Comparison of ENCODE assay signal across 22 cellular contexts in the genomic region with DNA sequence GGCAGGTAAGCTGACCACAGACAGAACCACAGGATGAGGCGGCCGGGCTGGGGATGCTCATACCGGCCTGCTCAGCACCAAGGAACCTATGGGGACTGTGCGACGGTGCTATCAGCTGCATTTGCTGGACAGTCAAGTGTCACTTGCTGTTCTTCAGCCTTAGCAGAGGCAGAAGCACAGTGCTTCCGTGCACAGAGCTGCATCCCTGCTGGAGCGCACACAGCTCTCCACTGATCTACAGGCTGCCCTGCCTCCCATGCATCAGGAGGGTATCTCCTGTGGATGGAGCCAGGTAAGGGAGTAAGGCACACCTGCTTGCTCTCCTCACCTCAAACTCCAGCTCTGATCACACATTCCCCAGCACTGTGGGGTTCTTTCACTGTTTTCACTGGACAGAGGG.
DNase-seq lines count a peak whose midpoint lies in the region; ATAC-seq and TF ChIP-seq lines count a peak whose summit lies in the region.
"Had no signal": no experiment of that assay in that cellular context is flagged by ENCODE, and none has a peak within 500 bp of the region (broad histone marks: within the 10 kb centered on the region; RNA-seq: fewer than 3 reads in every experiment).

No MANE protein-coding gene starts in this region.

- H3K23me2 ChIP-seq in H9 (ENCODE audit: insufficient read length, low read depth, low read length, poor library complexity, severe bottlenecking) = no peaks in the 10 kb centered on the region

- no peak overlapping the region for H2AFZ ChIP-seq in neural progenitor cell (replicated peaks)
- no peak overlapping the region for H2AFZ ChIP-seq in H9 (ENCODE audit: low read length)

- 79 to 83% methylated on average over 7 of the region's 7 CpGs for WGBS in heart right ventricle, 2 donors
- 90 to 92% (median 91%) methylated on average over 7 of the region's 7 CpGs; no CpG with 5 or more reads in 1 of the 5 donors for WGBS in stomach, 5 donors
- WGBS in H9 (ENCODE audit: extremely low coverage, insufficient read length, low lambda C conversion rate) = no CpG with 5 or more reads among the region's 7 CpGs

- H2BK12ac ChIP-seq in H9 (ENCODE audit: insufficient read length, low read depth, low read length) = no peak overlapping the region

- DNase-seq in heart right ventricle = no peak
- DNase-seq in Right ventricle myocardium superior = no peak
- no peak for DNase-seq in coronary artery (ENCODE audit: low spot score)
- no peak for DNase-seq in neural progenitor cell (ENCODE audit: low spot score)
- DNase-seq in stomach = no peak
- no peak for DNase-seq in H9
- DNase-seq in stimulated activated CD4-positive, alpha-beta T cell treated with anti-CD3 and anti-CD28 coated beads, Interleukin-4, amount 100 ng/mL, for 1 hour = no peak
- DNase-seq: 8988T; activated CD4-positive, alpha-beta T cell treated with anti-CD3 and anti-CD28 coated beads, Interleukin-2, amount 10 ng/mL, durations not matched to agents 7 days and 5 days; activated naive CD4-positive, alpha-beta T cell treated with Interleukin-2 at 50 U/mL for 16 hours; activated T-cell treated with anti-CD3 and anti-CD28 coated beads, Interleukin-2, amount 50 U/mL, for 72 hours; adrenal gland; AML-193; CD8-positive, alpha-beta memory T cell; islet precursor cell; NCI-H524 treated with DMSO at 0.1 percent for 48 hours; NK-92 treated with Interleukin-12 subunit alpha and Interleukin-12 subunit beta, amount 100 ng/mL, for 24 hours; nucleus accumbens; Peyer's patch; stimulated activated CD4-positive, alpha-beta T cell treated with anti-CD3 and anti-CD28 coated beads, Interleukin-15, amount 100 ng/mL, for 24 hours; upper lobe of left lung had no signal

- peaks cover 3% of the 10 kb centered on the region for H3K9me3 Mint-ChIP-seq in neural progenitor cell
- H3K9me3 Mint-ChIP-seq in H9 = peaks cover 5 to 9% of the 10 kb centered on the region in 2 experiments; a peak in 3 of 5 replicates
- H3K9me3 Mint-ChIP-seq: activated CD4-positive, alpha-beta T cell treated with anti-CD3 and anti-CD28 coated beads, Interleukin-2, amount 10 ng/mL, durations not matched to agents 7 days and 5 days; CD8-positive, alpha-beta memory T cell had no signal

- H4K8ac ChIP-seq in H9 (replicated peaks; ENCODE audit: insufficient read length, low read depth, low read length) = no peak overlapping the region

- H3K9ac ChIP-seq in neural progenitor cell (no peak overlapping the region), H9 (ENCODE audit: extremely low read depth, insufficient read length, low read length) (no peak overlapping the region)

- H3K36me3 Mint-ChIP-seq in neural progenitor cell = peaks cover 5% of the 10 kb centered on the region
- peaks cover 2 to 15% (median 7%) of the 10 kb centered on the region in 3 experiments; a peak in 5 of 7 replicates for H3K36me3 Mint-ChIP-seq in H9 (ENCODE audit: insufficient read depth in 1 of 3, low read depth in 3 of 3)
- H3K36me3 Mint-ChIP-seq: CD8-positive, alpha-beta memory T cell had no signal

- H4K5ac ChIP-seq in H9 (ENCODE audit: insufficient read length, low read depth, low read length) = no peak overlapping the region

- no peak overlapping the region for H3K18ac ChIP-seq in H9 (ENCODE audit: insufficient read length, low read depth, low read length)

- no peak overlapping the region for H2BK15ac ChIP-seq in H9 (ENCODE audit: low read depth, low read length)

- no peak overlapping the region for H2BK5ac ChIP-seq in H9 (ENCODE audit: insufficient read length, low read length)

- H3K27ac ChIP-seq in heart right ventricle (peak overlapping the region in 9 of 10 donors; percentile 53 to 86 (median 67)), coronary artery (peak overlapping the region; percentile 11 to 80), neural progenitor cell (no peak overlapping the region), stomach (peak overlapping the region; percentile 38 to 89 (median 83)), H9 (ENCODE audit: insufficient read length, low read depth, low read length) (no peak overlapping the region)

- no peak overlapping the region for H3T11ph ChIP-seq in H9 (ENCODE audit: low read length)

- H3K4me3 ChIP-seq in heart right ventricle (no peak overlapping the region), coronary artery (peak overlapping the region; percentile 13), neural progenitor cell (no peak overlapping the region), stomach (no peak overlapping the region)
- H3K4me3 ChIP-seq: adrenal gland, Peyer's patch, upper lobe of left lung had no signal

- H3F3A ChIP-seq in neural progenitor cell (ENCODE audit: low read depth) = peaks cover 46% of the 10 kb centered on the region

- H3K79me1 ChIP-seq in H9 (ENCODE audit: insufficient read depth, low read depth, low read length, poor library complexity, severe bottlenecking) = no peaks in the 10 kb centered on the region

- H4K91ac ChIP-seq in H9 (ENCODE audit: insufficient read length, low read depth, low read length) = no peak overlapping the region

- H3K4ac ChIP-seq in H9 (ENCODE audit: low read depth, low read length) = no peak overlapping the region

- H3K4me1 Mint-ChIP-seq in neural progenitor cell (peaks cover 67% of the 10 kb centered on the region), H9 (peaks cover 45 to 49% of the 10 kb centered on the region in 2 experiments)
- H3K4me1 Mint-ChIP-seq: activated CD4-positive, alpha-beta T cell treated with anti-CD3 and anti-CD28 coated beads, Interleukin-2, amount 10 ng/mL, durations not matched to agents 7 days and 5 days; CD8-positive, alpha-beta memory T cell had no signal

- H3K79me2 ChIP-seq in neural progenitor cell (ENCODE audit: low read depth) (peaks cover 12% of the 10 kb centered on the region), H9 (ENCODE audit: insufficient read depth, low read length) (no peaks in the 10 kb centered on the region)

- no peak overlapping the region for H3K14ac ChIP-seq in H9 (ENCODE audit: insufficient read depth, low read length)

- H3K36me3 ChIP-seq in heart right ventricle (no peaks in the 10 kb centered on the region), neural progenitor cell (no peaks in the 10 kb centered on the region), stomach (no peaks in the 10 kb centered on the region)
- H3K36me3 ChIP-seq: adrenal gland, Peyer's patch, upper lobe of left lung had no signal

- H3K23ac ChIP-seq in H9 (ENCODE audit: insufficient read length, low read depth, low read length) = no peak overlapping the region

- peaks cover 26 to 81% (median 62%) of the 10 kb centered on the region in 9 donors for H3K4me1 ChIP-seq in heart right ventricle
- peaks cover 45% of the 10 kb centered on the region for H3K4me1 ChIP-seq in neural progenitor cell
- peaks cover 83 to 100% (median 93%) of the 10 kb centered on the region in 4 donors for H3K4me1 ChIP-seq in stomach
- peaks cover 11% of the 10 kb centered on the region; the same call in 1 of the 2 replicates for H3K4me1 ChIP-seq in H9 (ENCODE audit: insufficient read depth, low read length)

- H3K27me3 ChIP-seq in heart right ventricle (no peaks in the 10 kb centered on the region), neural progenitor cell (peaks cover 21% of the 10 kb centered on the region), stomach (no peaks in the 10 kb centered on the region), H9 (ENCODE audit: insufficient read depth, low read length) (peaks cover 32% of the 10 kb centered on the region; the same call in 1 of the 2 replicates)
- H3K27me3 ChIP-seq: adrenal gland, Peyer's patch, upper lobe of left lung had no signal

- H3K4me3 Mint-ChIP-seq in neural progenitor cell (no peak overlapping the region), H9 (no peak overlapping the region)
- H3K4me3 Mint-ChIP-seq: activated CD4-positive, alpha-beta T cell treated with anti-CD3 and anti-CD28 coated beads, Interleukin-2, amount 10 ng/mL, durations not matched to agents 7 days and 5 days; activated T-cell treated with anti-CD3 and anti-CD28 coated beads, Interleukin-2, amount 50 U/mL, for 72 hours; CD8-positive, alpha-beta memory T cell had no signal

- intact Hi-C loops in heart right ventricle (cut with DNase I) = loop anchor here in 1 of 10 donors (5.0 kb wide), 1 partner anchor 88 kb away; no protein-coding TSS in a partner anchor
- intact Hi-C loops in Right ventricle myocardium superior (cut with DNase I) = no loop called here
- intact Hi-C loops in stomach (cut with DNase I; ENCODE audit: low total_unique reads) = no loop called here

- no peak overlapping the region for H2AK5ac ChIP-seq in H9 (ENCODE audit: insufficient read length, low read length)

- peaks cover 6% of the 10 kb centered on the region for H3K27me3 Mint-ChIP-seq in neural progenitor cell (ENCODE audit: insufficient read depth, low read depth)
- H3K27me3 Mint-ChIP-seq in H9 (ENCODE audit: low read depth) = peaks cover 99% of the 10 kb centered on the region
- H3K27me3 Mint-ChIP-seq: activated CD4-positive, alpha-beta T cell treated with anti-CD3 and anti-CD28 coated beads, Interleukin-2, amount 10 ng/mL, durations not matched to agents 7 days and 5 days; CD8-positive, alpha-beta memory T cell had no signal

- H3K4me2 ChIP-seq in neural progenitor cell (no peak overlapping the region), H9 (ENCODE audit: insufficient read depth, insufficient read length, low read length) (no peak overlapping the region)

- peaks cover 31% of the 10 kb centered on the region for H4K20me1 ChIP-seq in neural progenitor cell (ENCODE audit: low read depth)
- H4K20me1 ChIP-seq in H9 (ENCODE audit: control insufficient read depth, insufficient read depth, insufficient read length) = no peaks in the 10 kb centered on the region

- H2BK20ac ChIP-seq in H9 (ENCODE audit: low read depth, low read length, poor library complexity, severe bottlenecking) = no peak overlapping the region

- peak overlapping the region; percentile 21 for H3K27ac Mint-ChIP-seq in neural progenitor cell
- H3K27ac Mint-ChIP-seq in H9 = no peak overlapping the region
- H3K27ac Mint-ChIP-seq: activated CD4-positive, alpha-beta T cell treated with anti-CD3 and anti-CD28 coated beads, Interleukin-2, amount 10 ng/mL, durations not matched to agents 7 days and 5 days; activated T-cell treated with anti-CD3 and anti-CD28 coated beads, Interleukin-2, amount 50 U/mL, for 72 hours; CD8-positive, alpha-beta memory T cell had no signal

- H2BK120ac ChIP-seq in H9 (ENCODE audit: low read depth, low read length, poor library complexity, severe bottlenecking) = no peak overlapping the region

- no peak overlapping the region for H3K56ac ChIP-seq in H9 (ENCODE audit: insufficient read length, low read depth, low read length)

- no peak for TF ChIP-seq EP300 in stomach (IDR thresholded peaks at IDR 0.05)

- ATAC-seq in heart right ventricle (no peak), Right ventricle myocardium superior (ENCODE audit: poor library complexity) (no peak), GM18517 (IDR thresholded peaks at IDR 0.05; ENCODE audit: unreplicated experiment) (no peak)
- ATAC-seq: activated T-cell treated with anti-CD3 and anti-CD28 coated beads, Interleukin-2, amount 50 U/mL, for 72 hours had no signal

- H3K9me3 ChIP-seq in heart right ventricle (no peaks in the 10 kb centered on the region), neural progenitor cell (ENCODE audit: low read depth) (no peaks in the 10 kb centered on the region), stomach (no peaks in the 10 kb centered on the region), H9 (ENCODE audit: control insufficient read depth, low read depth, low read length) (no peaks in the 10 kb centered on the region)
- H3K9me3 ChIP-seq: adrenal gland, Peyer's patch, upper lobe of left lung had no signal

- TF ChIP-seq POLR2A in stomach (IDR thresholded peaks at IDR 0.05) = no peak

- TF ChIP-seq CTCF in heart right ventricle (IDR thresholded peaks at IDR 0.05) (no peak), coronary artery (IDR thresholded peaks at IDR 0.05) (no peak), neural progenitor cell (IDR thresholded peaks at IDR 0.05) (no peak), stomach (IDR thresholded peaks at IDR 0.05) (no peak), H9 (conservative IDR thresholded peaks at IDR 0.05) (no peak)

Comparison
In these comparisons a context has a peak if more than half of its experiments do, and no peak if none do; other contexts are left out.
1. H3K27ac ChIP-seq: peak in heart right ventricle (9 of 10), coronary artery (2 of 2) and stomach (5 of 5); none in neural progenitor cell (single experiment) and H9 (single experiment).